In genomic region chr11:72631806-72632731, GRCh38 we compare ENCODE assay signal across 1 cellular context.
TF ChIP-seq lines count a peak whose summit lies in the region.

No MANE protein-coding gene starts in this region.

TF ChIP-seq in K562, 482 proteins besides CTCF, POLR2A, EP300 and RAD21 (continued from another document and continues in another):
- TF ChIP-seq MAZ (CRISPR knock-in tag; conservative IDR thresholded peaks at IDR 0.05 in 1 of 2, IDR thresholded peaks at IDR 0.05 in 1 of 2) (peak in 1 of 2 experiments; percentile 59; a peak in 2 of 4 replicates), PHF8 (IDR thresholded peaks at IDR 0.05; ENCODE audit: borderline replicate concordance, low read length) (no peak), CHD7 (IDR thresholded peaks at IDR 0.05; ENCODE audit: low read depth, low read length) (no peak), SMARCC2 (IDR thresholded peaks at IDR 0.05; ENCODE audit: low read depth) (no peak), ZBTB26 (CRISPR knock-in tag; IDR thresholded peaks at IDR 0.05) (no peak), ZNF668 (CRISPR knock-in tag; IDR thresholded peaks at IDR 0.05) (no peak), HMGN3 (IDR thresholded peaks at IDR 0.05; ENCODE audit: borderline replicate concordance, extremely low read depth, insufficient read length, low read depth, low read length) (no peak), FOXO4 (CRISPR knock-in tag; IDR thresholded peaks at IDR 0.05) (0 out of 2 replicates have a peak, but pooled peaks have one; percentile 45), ZNF311 (CRISPR knock-in tag; IDR thresholded peaks at IDR 0.05) (peak; percentile 66; the same call in 1 of the 2 replicates), KLF13 (tag; IDR thresholded peaks at IDR 0.05; ENCODE audit: borderline replicate concordance, low read depth) (no peak), OTX1 (CRISPR knock-in tag; IDR thresholded peaks at IDR 0.05) (no peak), KHSRP (IDR thresholded peaks at IDR 0.05) (no peak), SMAD3 (CRISPR knock-in tag; conservative IDR thresholded peaks at IDR 0.05) (no peak), ZNF12 (CRISPR knock-in tag; IDR thresholded peaks at IDR 0.05) (no peak), GTF3C2 (IDR thresholded peaks at IDR 0.05; ENCODE audit: borderline replicate concordance, extremely low read depth, insufficient read length) (no peak), ZNF551 (CRISPR knock-in tag; IDR thresholded peaks at IDR 0.05) (no peak), SLC30A9 (CRISPR knock-in tag; IDR thresholded peaks at IDR 0.05) (no peak), ETS1 (conservative IDR thresholded peaks at IDR 0.05; ENCODE audit: control insufficient read depth, low read depth, low read length) (peak; percentile 73), PRPF4 (IDR thresholded peaks at IDR 0.05; ENCODE audit: insufficient read depth, low read depth, low read length, poor library complexity, severe bottlenecking) (no peak), TSC22D4 (tag; IDR thresholded peaks at IDR 0.05) (no peak), CCAR2 (IDR thresholded peaks at IDR 0.05; ENCODE audit: low read depth, low read length) (no peak), ZNF764 (CRISPR knock-in tag; IDR thresholded peaks at IDR 0.05; ENCODE audit: low read depth) (no peak), GMEB1 (CRISPR knock-in tag; IDR thresholded peaks at IDR 0.05) (no peak), HMGXB4 (CRISPR knock-in tag; IDR thresholded peaks at IDR 0.05) (no peak), ARID3A (IDR thresholded peaks at IDR 0.05; ENCODE audit: borderline replicate concordance, low read depth, low read length) (no peak), MBD2 (IDR thresholded peaks at IDR 0.05; ENCODE audit: borderline replicate concordance, low read depth) (no peak), THRAP3 (IDR thresholded peaks at IDR 0.05; ENCODE audit: borderline replicate concordance) (no peak), ILK (tag; IDR thresholded peaks at IDR 0.05; ENCODE audit: borderline replicate concordance, low read depth) (no peak), THRB (CRISPR knock-in tag; conservative IDR thresholded peaks at IDR 0.05) (0 out of 2 replicates have a peak, but pooled peaks have one; percentile 25), ESRRB (CRISPR knock-in tag; IDR thresholded peaks at IDR 0.05; ENCODE audit: borderline replicate concordance) (no peak)
